In genomic region chr4:76966024-76966579, GRCh38 we compare ENCODE assay signal across 20 cellular contexts. TPM values are rescaled to one million over a fixed set of nuclear protein-coding genes. Genes with fewer than 3 reads are reported as not detected.
DNase-seq lines count a peak whose midpoint lies in the region; ATAC-seq and TF ChIP-seq lines count a peak whose summit lies in the region.
"Had no signal": no experiment of that assay in that cellular context is flagged by ENCODE, and none has a peak within 500 bp of the region (broad histone marks: within the 10 kb centered on the region; RNA-seq: fewer than 3 reads in every experiment).

No MANE protein-coding gene starts in this region.

- POLR2A ChIA-PET in CD8-positive, alpha-beta memory T cell (lab: Charles Lee), result no interaction called here

- no peak overlapping the region for H3K4me3 Mint-ChIP-seq in chondrocyte (ENCODE audit: unreplicated experiment)
- H3K4me3 Mint-ChIP-seq in CD8-positive, alpha-beta memory T cell, result no peak overlapping the region
- H3K4me3 Mint-ChIP-seq: CD4-positive, alpha-beta memory T cell; IgD-negative memory B cell had no signal

- ATAC-seq in GM19324 (IDR thresholded peaks at IDR 0.05; ENCODE audit: low FRiP score, unreplicated experiment), result no peak
- ATAC-seq: Right ventricle myocardium inferior had no signal

- no peaks in the 10 kb centered on the region for H3K27me3 Mint-ChIP-seq in chondrocyte (ENCODE audit: low read depth)
- H3K27me3 Mint-ChIP-seq in CD8-positive, alpha-beta memory T cell, result no peaks in the 10 kb centered on the region
- H3K27me3 Mint-ChIP-seq: CD4-positive, alpha-beta memory T cell; IgD-negative memory B cell had no signal

- H2AFZ ChIP-seq in neuron (ENCODE audit: low read depth, low read length), result peak overlapping the region; percentile 9

- H3K36me3 ChIP-seq in SK-N-MC (ENCODE audit: insufficient read depth, low read length) (no peaks in the 10 kb centered on the region), neuron (ENCODE audit: insufficient read depth, low read length) (no peaks in the 10 kb centered on the region)
- no peaks in the 10 kb centered on the region for H3K36me3 ChIP-seq in CD8-positive, alpha-beta memory T cell (ENCODE audit: insufficient read depth, low read length)

- TF ChIP-seq CTCF in chondrocyte (IDR thresholded peaks at IDR 0.05), result no peak

- H3K27ac ChIP-seq in SK-N-MC, result peak overlapping the region; percentile 85
- H3K27ac ChIP-seq in CD8-positive, alpha-beta memory T cell (ENCODE audit: low read depth, low read length), result no peak overlapping the region

- H3K27me3 ChIP-seq in neuron (ENCODE audit: insufficient read depth, low read length), result no peaks in the 10 kb centered on the region
- no peaks in the 10 kb centered on the region for H3K27me3 ChIP-seq in CD8-positive, alpha-beta memory T cell (ENCODE audit: insufficient read depth, low read length, poor library complexity, severe bottlenecking)

- H3K27ac Mint-ChIP-seq in chondrocyte (ENCODE audit: unreplicated experiment), result peak overlapping the region; percentile 8
- no peak overlapping the region for H3K27ac Mint-ChIP-seq in CD8-positive, alpha-beta memory T cell
- H3K27ac Mint-ChIP-seq: IgD-negative memory B cell had no signal

- H3K4me1 Mint-ChIP-seq in chondrocyte (ENCODE audit: low read depth), result peaks cover 78% of the 10 kb centered on the region
- peaks cover 6 to 32% (median 7%) of the 10 kb centered on the region in 3 donors for H3K4me1 Mint-ChIP-seq in CD8-positive, alpha-beta memory T cell
- H3K4me1 Mint-ChIP-seq: IgD-negative memory B cell had no signal

- no peaks in the 10 kb centered on the region for H3K9me3 ChIP-seq in SK-N-MC (ENCODE audit: low read depth, low read length)
- H3K9me3 ChIP-seq in neuron (ENCODE audit: low read length), result no peaks in the 10 kb centered on the region
- H3K9me3 ChIP-seq in CD8-positive, alpha-beta memory T cell (ENCODE audit: low read length), result no peaks in the 10 kb centered on the region

- H3K4me3 ChIP-seq in SK-N-MC (peak overlapping the region; percentile 6; the same call in 1 of the 2 replicates), neuron (ENCODE audit: low read length) (no peak overlapping the region)
- H3K4me3 ChIP-seq in CD8-positive, alpha-beta memory T cell (ENCODE audit: low read length), result no peak overlapping the region

- peaks cover 14% of the 10 kb centered on the region for H3K36me3 Mint-ChIP-seq in chondrocyte (ENCODE audit: low read depth)
- H3K36me3 Mint-ChIP-seq in CD8-positive, alpha-beta memory T cell, result peaks cover 0 to 2% (median 0%) of the 10 kb centered on the region in 3 donors
- H3K36me3 Mint-ChIP-seq: IgD-negative memory B cell had no signal

- CTCF ChIA-PET in CD8-positive, alpha-beta memory T cell (lab: Charles Lee), result no interaction called here

- DNase-seq in EH (ENCODE audit: low read depth), result peak; percentile 56
- peak; percentile 84 for DNase-seq in SK-N-MC (ENCODE audit: low read depth, low spot score)
- no peak for DNase-seq in chondrocyte (ENCODE audit: low spot score)
- DNase-seq in stimulated activated CD4-positive, alpha-beta T cell treated with anti-CD3 and anti-CD28 coated beads, Interleukin-2, amount 100 ng/mL, for 48 hours, result no peak
- no peak for DNase-seq in CD8-positive, alpha-beta memory T cell
- DNase-seq in AG08396 (ENCODE audit: low spot score), result no peak
- DNase-seq: CD4-positive, alpha-beta memory T cell; DMS79; H7; Kasumi-1; MM.1S; NCI-H1092 treated with DMSO at 0.1 percent for 48 hours; NCI-H2081; NCI-H2171 treated with DMSO at 0.1 percent for 48 hours; NCI-H446; NCI-H526 treated with DMSO at 0.1 percent for 48 hours had no signal

- H3K4me1 ChIP-seq in neuron (ENCODE audit: insufficient read depth, low read length), result peaks cover 19% of the 10 kb centered on the region
- no peaks in the 10 kb centered on the region for H3K4me1 ChIP-seq in CD8-positive, alpha-beta memory T cell (ENCODE audit: insufficient read depth, low read length)

- H3K9me3 Mint-ChIP-seq in chondrocyte (ENCODE audit: low read depth), result peaks cover 4% of the 10 kb centered on the region
- peaks cover 0 to 4% (median 0%) of the 10 kb centered on the region in 5 donors for H3K9me3 Mint-ChIP-seq in CD8-positive, alpha-beta memory T cell

- H3K9ac ChIP-seq in SK-N-MC (ENCODE audit: insufficient read length), result no peak overlapping the region

RNA-seq across cellular contexts. Expression of gene SEPTIN11, which starts 16.6 kb away (rescaled TPM):
- total RNA-seq in chondrocyte, result 643 to 720 TPM (median 718 TPM) in 3 replicates
- total RNA-seq in CD8-positive, alpha-beta memory T cell, result 10 to 100 TPM; 54.3 to 56.8 TPM
- polyA plus RNA-seq in CD8-positive, alpha-beta memory T cell, result 34.8 TPM

Comparison
In these comparisons a context has a peak if more than half of its experiments do, and no peak if none do; other contexts are left out.
1. DNase-seq: peak in EH (single experiment) and SK-N-MC (single experiment); none in chondrocyte (single experiment), stimulated activated CD4-positive, alpha-beta T cell treated with anti-CD3 and anti-CD28 coated beads, Interleukin-2, amount 100 ng/mL, for 48 hours (0 of 2), CD8-positive, alpha-beta memory T cell (0 of 5) and AG08396 (single experiment).
2. RNA of gene SEPTIN11, which starts 16.6 kb away (total RNA-seq): 643 to 720 TPM in chondrocyte; 54.3 to 56.8 TPM in CD8-positive, alpha-beta memory T cell; every median in the first group is over 10 times any median in the second.